ENCODE assay signal across 10 cellular contexts in genomic region chr6:135667694-135668455, GRCh38.
DNase-seq lines count a peak whose midpoint lies in the region; ATAC-seq and TF ChIP-seq lines count a peak whose summit lies in the region.
"Had no signal": no experiment of that assay in that cellular context is flagged by ENCODE, and none has a peak within 500 bp of the region (broad histone marks: within the 10 kb centered on the region; RNA-seq: fewer than 3 reads in every experiment).

No MANE protein-coding gene starts in this region.

- H3K4me1 ChIP-seq in heart right ventricle, result peaks cover 0 to 7% (median 0%) of the 10 kb centered on the region in 9 donors

- H3K27ac ChIP-seq in RWPE1 (no peak overlapping the region), heart right ventricle (peak overlapping the region in 2 of 10 donors; percentile 0 to 27)
- H3K27ac ChIP-seq: epithelial cell of prostate had no signal

- peaks cover 0 to 17% (median 0%) of the 10 kb centered on the region in 11 donors for H3K9me3 ChIP-seq in heart right ventricle

- peaks cover 18% of the 10 kb centered on the region for H3K4me1 Mint-ChIP-seq in activated T-helper 1 cell treated with anti-CD3 and anti-CD28 coated beads, Interleukin-12 subunit alpha, Interleukin-12 subunit beta, Interleukin-2, Interleukin-4 antibody, amounts not matched to agents 30 ng/mL and 10 ng/mL and 1 ng/mL, durations not matched to agents 14 hours and 24 hours and 36 hours (ENCODE audit: low read depth)

- H3K4me3 ChIP-seq in heart right ventricle, result peak overlapping the region in 5 of 10 donors; percentile 1 to 41 (median 33)

- DNase-seq in HCEC 1CT, result peak; percentile 43
- peak; percentile 32 for DNase-seq in RWPE1 (ENCODE audit: low spot score)
- peak; percentile 25 to 40 for DNase-seq in heart right ventricle
- peak; percentile 10 for DNase-seq in retina
- no peak for DNase-seq in ureter (ENCODE audit: low spot score)
- no peak for DNase-seq in activated T-helper 1 cell treated with anti-CD3 and anti-CD28 coated beads, Interleukin-12 subunit alpha, Interleukin-12 subunit beta, Interleukin-2, Interleukin-4 antibody, amounts not matched to agents 30 ng/mL and 10 ng/mL and 1 ng/mL, durations not matched to agents 14 hours and 24 hours and 36 hours (ENCODE audit: low spot score)
- no peak for DNase-seq in SK-N-DZ (ENCODE audit: low spot score)
- DNase-seq: activated CD4-positive, CD25-positive, alpha-beta regulatory T cell treated with anti-CD3 and anti-CD28 coated beads, Interleukin-2, amount 50 U/mL, for 72 hours had no signal

- H3K27ac Mint-ChIP-seq in activated T-helper 1 cell treated with anti-CD3 and anti-CD28 coated beads, Interleukin-12 subunit alpha, Interleukin-12 subunit beta, Interleukin-2, Interleukin-4 antibody, amounts not matched to agents 30 ng/mL and 10 ng/mL and 1 ng/mL, durations not matched to agents 14 hours and 24 hours and 36 hours, result no peak overlapping the region

- no peaks in the 10 kb centered on the region for H3K36me3 ChIP-seq in heart right ventricle

- POLR2A ChIA-PET in RWPE1 (lab: Yijun Ruan, JAX; ENCODE audit: low non-redundant PET), result no interaction called here

- TF ChIP-seq CTCF in RWPE1 (conservative IDR thresholded peaks at IDR 0.05; ENCODE audit: low read depth) (no peak), heart right ventricle (IDR thresholded peaks at IDR 0.05) (no peak)

- H3K27me3 Mint-ChIP-seq in activated T-helper 1 cell treated with anti-CD3 and anti-CD28 coated beads, Interleukin-12 subunit alpha, Interleukin-12 subunit beta, Interleukin-2, Interleukin-4 antibody, amounts not matched to agents 30 ng/mL and 10 ng/mL and 1 ng/mL, durations not matched to agents 14 hours and 24 hours and 36 hours (ENCODE audit: insufficient read depth), result peaks cover 2% of the 10 kb centered on the region

- intact Hi-C loops in heart right ventricle (cut with DNase I), result no loop called here
- intact Hi-C loops in activated T-helper 1 cell treated with anti-CD3 and anti-CD28 coated beads, Interleukin-12 subunit alpha, Interleukin-12 subunit beta, Interleukin-2, Interleukin-4 antibody, amounts not matched to agents 30 ng/mL and 10 ng/mL and 1 ng/mL, durations not matched to agents 14 hours and 24 hours and 36 hours (cut with micrococcal nuclease), result no loop called here

- H3K9me3 Mint-ChIP-seq in activated T-helper 1 cell treated with anti-CD3 and anti-CD28 coated beads, Interleukin-12 subunit alpha, Interleukin-12 subunit beta, Interleukin-2, Interleukin-4 antibody, amounts not matched to agents 30 ng/mL and 10 ng/mL and 1 ng/mL, durations not matched to agents 14 hours and 24 hours and 36 hours, result peaks cover 37% of the 10 kb centered on the region

- WGBS in heart right ventricle, 2 donors, result 28 to 35% methylated on average over 12 of the region's 12 CpGs

- peak; percentile 59 to 88 (median 70) for ATAC-seq in heart right ventricle
- ATAC-seq in HG02759 (IDR thresholded peaks at IDR 0.05; ENCODE audit: unreplicated experiment), result no peak

- H3K27me3 ChIP-seq in heart right ventricle, result no peaks in the 10 kb centered on the region

- CTCF ChIA-PET in RWPE1 (lab: Yijun Ruan, JAX), result interaction anchor here (0.6 kb wide), 1 partner anchor 40 kb away, joined by 3 read pairs; no protein-coding TSS in a partner anchor

- H3K4me3 Mint-ChIP-seq in activated T-helper 1 cell treated with anti-CD3 and anti-CD28 coated beads, Interleukin-12 subunit alpha, Interleukin-12 subunit beta, Interleukin-2, Interleukin-4 antibody, amounts not matched to agents 30 ng/mL and 10 ng/mL and 1 ng/mL, durations not matched to agents 14 hours and 24 hours and 36 hours, result no peak overlapping the region

- peaks cover 15% of the 10 kb centered on the region for H3K36me3 Mint-ChIP-seq in activated T-helper 1 cell treated with anti-CD3 and anti-CD28 coated beads, Interleukin-12 subunit alpha, Interleukin-12 subunit beta, Interleukin-2, Interleukin-4 antibody, amounts not matched to agents 30 ng/mL and 10 ng/mL and 1 ng/mL, durations not matched to agents 14 hours and 24 hours and 36 hours (ENCODE audit: low read depth)

Comparison
In these comparisons a context has a peak if more than half of its experiments do, and no peak if none do; other contexts are left out.
1. DNase-seq: peak in HCEC 1CT (single experiment), RWPE1 (single experiment), heart right ventricle (2 of 2) and retina (single experiment); none in ureter (single experiment), activated T-helper 1 cell treated with anti-CD3 and anti-CD28 coated beads, Interleukin-12 subunit alpha, Interleukin-12 subunit beta, Interleukin-2, Interleukin-4 antibody, amounts not matched to agents 30 ng/mL and 10 ng/mL and 1 ng/mL, durations not matched to agents 14 hours and 24 hours and 36 hours (single experiment) and SK-N-DZ (single experiment).